Comparison of ENCODE assay signal across 22 cellular contexts in genomic region chr2:887639-888038, GRCh38.
"Had no signal": no experiment of that assay in that cellular context is flagged by ENCODE, and none has a peak within 500 bp of the region (broad histone marks: within the 10 kb centered on the region; RNA-seq: fewer than 3 reads in every experiment).

No MANE protein-coding gene starts in this region.

- H3K36me3 ChIP-seq: colonic mucosa, gastroesophageal sphincter, lower lobe of right lung, right lobe of liver had no signal

- H3K27me3 ChIP-seq: right lobe of liver, testis had no signal

- H3K4me2 ChIP-seq: smooth muscle cell had no signal

- DNase-seq: activated B cell treated with CpG ODN at 0.5 μM for 24 hours; activated CD4-positive, alpha-beta T cell treated with anti-CD3 and anti-CD28 coated beads for 4 hours; activated CD4-positive, alpha-beta T cell treated with anti-CD3 and anti-CD28 coated beads, Interleukin-2, amount 50 U/mL, for 48 hours; activated effector memory CD4-positive, alpha-beta T cell treated with Interleukin-2 at 50 U/mL for 16 hours; activated naive CD4-positive, alpha-beta T cell treated with anti-CD3 and anti-CD28 coated beads for 36 hours; activated naive CD8-positive, alpha-beta T cell treated with anti-CD3 and anti-CD28 coated beads, Interleukin-2, amount 10 ng/mL, durations not matched to agents 7 days and 5 days; activated T-cell treated with anti-CD3 and anti-CD28 coated beads, Interleukin-2, amount 50 U/mL, for 72 hours; amygdala; colonic mucosa; dorsolateral prefrontal cortex; hypothalamus; left cardiac atrium; lower lobe of right lung; naive thymus-derived CD8-positive, alpha-beta T cell; right lobe of liver; stimulated activated CD4-positive, alpha-beta T cell treated with anti-CD3 and anti-CD28 coated beads, Interleukin-2, amount 100 ng/mL, for 48 hours; stimulated activated CD8-positive, alpha-beta memory T cell treated with anti-CD3 and anti-CD28 coated beads, Interleukin-4, amount 100 ng/mL, for 48 hours; stimulated activated naive CD4-positive, alpha-beta T cell; T-helper 9 cell had no signal

- H3K27ac ChIP-seq: colonic mucosa, dorsolateral prefrontal cortex, gastroesophageal sphincter, lower lobe of right lung, right lobe of liver, testis had no signal

- H3K9me3 ChIP-seq: colonic mucosa, gastroesophageal sphincter, lower lobe of right lung, right lobe of liver, testis had no signal

- H3K4me3 ChIP-seq: colonic mucosa, dorsolateral prefrontal cortex, gastroesophageal sphincter, lower lobe of right lung, right lobe of liver, smooth muscle cell, testis had no signal

- H3K4me1 ChIP-seq: colonic mucosa, gastroesophageal sphincter, lower lobe of right lung, right lobe of liver had no signal

- ATAC-seq: activated T-cell treated with anti-CD3 and anti-CD28 coated beads, Interleukin-2, amount 50 U/mL, for 72 hours; gastroesophageal sphincter; left cardiac atrium; lower lobe of right lung; naive thymus-derived CD8-positive, alpha-beta T cell; right lobe of liver had no signal
